Comparison of ENCODE assay signal across 22 cellular contexts in genomic region chr1:204615881-204616280, GRCh38.
DNase-seq lines count a peak whose midpoint lies in the region; ATAC-seq, FAIRE-seq and TF ChIP-seq lines count a peak whose summit lies in the region.
"Had no signal": no experiment of that assay in that cellular context is flagged by ENCODE, and none has a peak within 500 bp of the region (broad histone marks: within the 10 kb centered on the region; RNA-seq: fewer than 3 reads in every experiment).

No MANE protein-coding gene starts in this region.

- no peaks in the 10 kb centered on the region for H3K36me3 ChIP-seq in H1 (ENCODE audit: control insufficient read depth in 2 of 4, insufficient read depth in 4 of 4, low read length in 3 of 4)
- no peaks in the 10 kb centered on the region for H3K36me3 ChIP-seq in CD4-positive, alpha-beta memory T cell (ENCODE audit: insufficient read depth, low read length)
- H3K36me3 ChIP-seq: BE2C, MG63 had no signal

- no peak overlapping the region for H2BK20ac ChIP-seq in H1 (ENCODE audit: low read length)

- H2BK15ac ChIP-seq in H1 (ENCODE audit: low read length): 0 out of 2 replicates have a peak overlapping the region, but pooled peaks have one; percentile 61

- H3K9ac ChIP-seq in H1 (replicated peaks in 1 of 4; ENCODE audit: extremely low read depth in 1 of 4, low read depth in 3 of 4, low read length in 3 of 4): no peak overlapping the region

- H3K18ac ChIP-seq in H1 (ENCODE audit: extremely low read depth, low read length): no peak overlapping the region

- CTCF ChIA-PET in H1 (lab: Charles Lee; ENCODE audit: partially characterized antibody): interaction anchor here (0.6 to 3.4 kb wide), 14 partner anchors 14 to 446 kb away, joined by 3 to 24 read pairs (median 4); no protein-coding TSS in a partner anchor
- CTCF ChIA-PET in CD4-positive, alpha-beta memory T cell (lab: Charles Lee; ENCODE audit: partially characterized antibody): no interaction called here

- POLR2A ChIA-PET in H1 (lab: Charles Lee; ENCODE audit: partially characterized antibody): no interaction called here
- POLR2A ChIA-PET in CD4-positive, alpha-beta memory T cell (lab: Charles Lee; ENCODE audit: partially characterized antibody): no interaction called here

- no peaks in the 10 kb centered on the region for H3K23me2 ChIP-seq in H1 (ENCODE audit: low read depth, low read length)

- no peak overlapping the region for H4K5ac ChIP-seq in H1 (ENCODE audit: insufficient read length, low read depth, low read length)

- no peak overlapping the region for H2BK120ac ChIP-seq in H1 (replicated peaks; ENCODE audit: low read depth, low read length)

- no peak overlapping the region for H3K56ac ChIP-seq in H1 (replicated peaks; ENCODE audit: insufficient read length, low read depth, low read length)

- no peaks in the 10 kb centered on the region for H3K79me2 ChIP-seq in H1 (ENCODE audit: control insufficient read depth in 1 of 2, insufficient read depth in 2 of 2, low read length in 2 of 2)

- no peak overlapping the region; the same call in 1 of the 2 replicates for H2BK12ac ChIP-seq in H1 (ENCODE audit: low read depth, low read length)

- in situ Hi-C loops in G401 (cut with HindIII; ENCODE audit: low sequenced_read_pairs): no loop called here

- no peak overlapping the region for H4K91ac ChIP-seq in H1 (replicated peaks; ENCODE audit: insufficient read length, low read length)

- peaks cover 0 to 4% (median 1%) of the 10 kb centered on the region in 4 experiments; a peak in 3 of 7 replicates for H3K4me1 ChIP-seq in H1 (replicated peaks in 1 of 4; ENCODE audit: control insufficient read depth in 3 of 4, insufficient read depth in 4 of 4, low read length in 3 of 4)
- H3K4me1 ChIP-seq in CD4-positive, alpha-beta memory T cell (ENCODE audit: insufficient read depth, low read length): no peaks in the 10 kb centered on the region
- H3K4me1 ChIP-seq: BE2C had no signal

- H3K36me3 Mint-ChIP-seq in CD4-positive, alpha-beta memory T cell: peaks cover 0 to 12% of the 10 kb centered on the region in 2 donors
- H3K36me3 Mint-ChIP-seq: CD14-positive monocyte had no signal

- 85% methylated on average over 8 of the region's 8 CpGs; no CpG with 5 or more reads in 1 of the 2 experiments for WGBS in H1 (ENCODE audit: extremely low coverage in 1 of 2, insufficient coverage in 1 of 2, insufficient read length in 1 of 2, insufficient replicate concordance in 2 of 2, low coverage in 1 of 2, low lambda C conversion rate in 2 of 2, missing lambda C conversion rate in 1 of 2), 2 experiments

- no peaks in the 10 kb centered on the region for H3K79me1 ChIP-seq in H1 (ENCODE audit: low read depth, low read length)

- no peak for TF ChIP-seq EP300 in H1 (IDR thresholded peaks at IDR 0.05; ENCODE audit: borderline replicate concordance in 1 of 2, low read depth in 2 of 2, low read length in 2 of 2)

- DNase-seq in NCI-H146 (lab: John Stamatoyannopoulos, UW) (peak; percentile 21), NCI-H146 treated with DMSO at 0.1 percent for 48 hours (lab: John Stamatoyannopoulos, UW; ENCODE audit: unreplicated experiment) (no peak), G401 (ENCODE audit: low spot score) (peak; percentile 89), NCI-H2171 treated with DMSO at 0.1 percent for 48 hours (lab: John Stamatoyannopoulos, UW) (peak; percentile 65), H1 (ENCODE audit: low read depth in 1 of 2, low spot score in 2 of 2) (no peak)
- DNase-seq in CD4-positive, alpha-beta memory T cell: no peak
- DNase-seq: 8988T, ACHN, BE2C, Calu3, H7, KBM-7, MG63, NCI-H1105 treated with DMSO at 0.1 percent for 48 hours, NCI-H187 treated with DMSO at 0.1 percent for 48 hours, NCI-H2107, PC-3, T-helper 17 cell had no signal

- no peak overlapping the region for H3K4ac ChIP-seq in H1 (replicated peaks; ENCODE audit: insufficient read length, low read depth, low read length)

- H3K23ac ChIP-seq in H1 (ENCODE audit: insufficient read length): no peak overlapping the region

- H2AK5ac ChIP-seq in H1 (ENCODE audit: low read depth, low read length): no peak overlapping the region

- no peak overlapping the region for H3K4me3 Mint-ChIP-seq in CD4-positive, alpha-beta memory T cell
- H3K4me3 Mint-ChIP-seq: CD14-positive monocyte, T-helper 17 cell had no signal

- H3K9me3 ChIP-seq in H1 (ENCODE audit: insufficient read depth in 2 of 2, low read depth in 1 of 2, low read length in 1 of 2): no peaks in the 10 kb centered on the region
- H3K9me3 ChIP-seq in CD4-positive, alpha-beta memory T cell (ENCODE audit: control insufficient read depth in 1 of 2, low read length in 2 of 2): no peaks in the 10 kb centered on the region
- H3K9me3 ChIP-seq: BE2C, MG63 had no signal

- ATAC-seq in HG03139 (IDR thresholded peaks at IDR 0.05; ENCODE audit: unreplicated experiment): no peak
- ATAC-seq: PC-3, SK-N-SH treated with all-trans-retinoic acid at 6 μM for 48 hours, T-helper 17 cell had no signal

- H3K4me1 Mint-ChIP-seq in CD4-positive, alpha-beta memory T cell: no peaks in the 10 kb centered on the region
- H3K4me1 Mint-ChIP-seq: CD14-positive monocyte, T-helper 17 cell had no signal

- no peaks in the 10 kb centered on the region for H3K27me3 Mint-ChIP-seq in CD4-positive, alpha-beta memory T cell

- intact Hi-C loops in CD4-positive, alpha-beta memory T cell (cut with micrococcal nuclease): no loop called here

- no peaks in the 10 kb centered on the region; a peak in 1 of 7 replicates for H3K27me3 ChIP-seq in H1 (replicated peaks in 1 of 4; ENCODE audit: control insufficient read depth in 3 of 4, extremely low read depth in 1 of 4, insufficient read depth in 3 of 4, low read length in 3 of 4)
- no peaks in the 10 kb centered on the region for H3K27me3 ChIP-seq in CD4-positive, alpha-beta memory T cell (ENCODE audit: insufficient read depth, low read length)
- H3K27me3 ChIP-seq: BE2C, MG63 had no signal

- H4K8ac ChIP-seq in H1 (ENCODE audit: extremely low read depth, insufficient read depth, low read length): no peak overlapping the region

- H3K14ac ChIP-seq in H1 (ENCODE audit: insufficient read length): no peak overlapping the region

- H2AFZ ChIP-seq in H1 (ENCODE audit: low read length): no peak overlapping the region

- no peak for TF ChIP-seq RAD21 in H1 (IDR thresholded peaks at IDR 0.05 in 1 of 2, conservative IDR thresholded peaks at IDR 0.05 in 1 of 2; ENCODE audit: low read depth in 2 of 2, low read length in 2 of 2)

- no peak overlapping the region for H3K27ac ChIP-seq in H1 (ENCODE audit: low read depth, low read length)
- H3K27ac ChIP-seq in CD4-positive, alpha-beta memory T cell (ENCODE audit: low read depth, low read length): no peak overlapping the region

- FAIRE-seq in H1 (lab: Jason Lieb, UNC): no peak
- FAIRE-seq: HTR-8/SVneo had no signal

- no peak for TF ChIP-seq POLR2A in H1 (IDR thresholded peaks at IDR 0.05; ENCODE audit: control extremely low read depth in 1 of 2, low read depth in 2 of 2, low read length in 2 of 2)

- H4K20me1 ChIP-seq in H1 (replicated peaks in 1 of 2; ENCODE audit: control insufficient read depth in 1 of 2, insufficient read depth in 2 of 2, low read length in 2 of 2): no peaks in the 10 kb centered on the region

- no peak overlapping the region for H2BK5ac ChIP-seq in H1 (ENCODE audit: low read depth, low read length)

- H3K27ac Mint-ChIP-seq in CD4-positive, alpha-beta memory T cell: no peak overlapping the region
- H3K27ac Mint-ChIP-seq: CD14-positive monocyte, T-helper 17 cell had no signal

- H3K4me3 ChIP-seq in H1 (ENCODE audit: extremely low read depth in 1 of 4, insufficient read depth in 2 of 4, low read depth in 3 of 4, low read length in 4 of 4): no peak overlapping the region
- H3K4me3 ChIP-seq in CD4-positive, alpha-beta memory T cell (ENCODE audit: low read length in 2 of 2): no peak overlapping the region
- H3K4me3 ChIP-seq: MG63 had no signal

- H3K4me2 ChIP-seq in H1 (ENCODE audit: insufficient read depth in 1 of 2, low read depth in 2 of 2, low read length in 2 of 2): no peak overlapping the region

- H3K9me3 Mint-ChIP-seq in CD4-positive, alpha-beta memory T cell: peaks cover 0 to under 1% (median 0%) of the 10 kb centered on the region in 8 donors
- H3K9me3 Mint-ChIP-seq: CD14-positive monocyte had no signal

- no peak for TF ChIP-seq CTCF in H1 (IDR thresholded peaks at IDR 0.05; ENCODE audit: control extremely low read depth in 1 of 3, insufficient read depth in 1 of 3, low read depth in 1 of 3, low read length in 3 of 3)

TF ChIP-seq in H1, 55 proteins besides CTCF, POLR2A, EP300 and RAD21:
- no peak for TF ChIP-seq EZH2 (IDR thresholded peaks at IDR 0.05; ENCODE audit: low read depth, low read length, severe bottlenecking)
- TF ChIP-seq SP4 (IDR thresholded peaks at IDR 0.05; ENCODE audit: low read length): no peak
- TF ChIP-seq ZNF274 (IDR thresholded peaks at IDR 0.05; ENCODE audit: borderline replicate concordance, extremely low read depth, low read length): no peak
- no peak for TF ChIP-seq HDAC2 (IDR thresholded peaks at IDR 0.05; ENCODE audit: borderline replicate concordance in 1 of 2, low read depth in 2 of 2, low read length in 2 of 2)
- no peak for TF ChIP-seq RNF2 (IDR thresholded peaks at IDR 0.05; ENCODE audit: borderline replicate concordance, low read depth, low read length, missing control alignments, poor library complexity, severe bottlenecking)
TF ChIP-seq in H1: peak in this region for 0.

Comparison
In these comparisons a context has a peak if more than half of its experiments do, and no peak if none do; other contexts are left out.
1. DNase-seq: peak in NCI-H146 (single experiment), G401 (single experiment) and NCI-H2171 treated with DMSO at 0.1 percent for 48 hours (single experiment); none in NCI-H146 treated with DMSO at 0.1 percent for 48 hours (single experiment), H1 (0 of 2) and CD4-positive, alpha-beta memory T cell (0 of 5).